9 cellular contexts compared by ENCODE assay signal in the genomic region with DNA sequence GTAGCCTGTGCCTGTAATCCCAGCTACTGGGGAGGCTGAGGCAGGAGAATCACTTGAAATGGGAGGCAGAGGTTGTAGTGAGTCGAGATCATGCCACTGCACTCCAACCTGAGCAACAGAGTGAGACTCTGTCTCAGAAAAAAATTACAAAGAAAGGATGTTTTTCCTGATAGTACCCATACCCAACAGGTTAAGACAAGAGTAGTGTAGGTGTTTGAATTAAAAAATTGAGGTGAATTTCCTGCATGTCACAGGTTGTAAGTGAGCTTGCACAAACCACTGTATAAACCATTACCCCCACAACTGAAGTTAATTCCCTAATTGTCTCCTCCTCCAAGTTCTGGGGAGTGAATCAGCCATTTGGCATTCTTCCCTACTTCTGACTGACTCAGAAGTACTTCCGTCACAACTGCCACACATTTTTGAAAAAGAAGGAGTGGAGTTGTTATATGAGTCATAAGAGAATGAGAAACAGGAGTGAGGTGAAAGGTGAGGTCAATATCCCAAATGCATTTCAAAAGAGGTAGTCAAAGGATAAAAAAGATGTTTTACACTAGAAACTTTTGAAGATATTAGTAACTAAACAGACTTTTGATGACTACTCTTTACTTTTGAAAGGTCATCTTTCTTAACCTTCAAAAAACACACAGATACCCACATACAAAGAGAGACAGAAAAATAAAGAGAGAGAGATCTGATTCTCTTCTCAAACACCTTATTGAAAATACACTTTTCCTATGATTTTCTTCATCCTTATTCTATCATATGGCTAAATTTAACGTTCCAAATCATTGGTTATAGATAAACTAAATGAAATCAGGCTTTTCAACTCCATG.
DNase-seq lines count a peak whose midpoint lies in the region; TF ChIP-seq lines count a peak whose summit lies in the region.
"Had no signal": no experiment of that assay in that cellular context is flagged by ENCODE, and none has a peak within 500 bp of the region (broad histone marks: within the 10 kb centered on the region; RNA-seq: fewer than 3 reads in every experiment).

No MANE protein-coding gene starts in this region.

- in situ Hi-C loops in KBM-7 (cut with MboI; ENCODE audit: low pct_unique_long_range_greater_than_20kb, low sequenced_read_pairs) = no loop called here
- in situ Hi-C loops in astrocyte of the spinal cord (cut with HindIII; ENCODE audit: low sequenced_read_pairs) = no loop called here

- POLR2A ChIA-PET in AG04450 (lab: Yijun Ruan, JAX) = no interaction called here

- no peaks in the 10 kb centered on the region for H3K36me3 Mint-ChIP-seq in neural progenitor cell

- H3K4me2 ChIP-seq in neural progenitor cell = no peak overlapping the region

- peaks cover 8% of the 10 kb centered on the region for H3K4me1 Mint-ChIP-seq in neural progenitor cell

- no peaks in the 10 kb centered on the region for H3K36me3 ChIP-seq in neural progenitor cell
- H3K36me3 ChIP-seq: right lobe of liver had no signal

- H2AFZ ChIP-seq in neural progenitor cell (replicated peaks) = no peak overlapping the region

- H3K4me3 Mint-ChIP-seq in neural progenitor cell = no peak overlapping the region

- H3K4me1 ChIP-seq in neural progenitor cell = peaks cover 13% of the 10 kb centered on the region

- H3F3A ChIP-seq in neural progenitor cell (ENCODE audit: low read depth) = no peaks in the 10 kb centered on the region

- no peak overlapping the region for H3K4me3 ChIP-seq in AG04450 (ENCODE audit: low read depth, low read length)
- no peak overlapping the region for H3K4me3 ChIP-seq in astrocyte of the spinal cord (ENCODE audit: low read depth, low read length)
- H3K4me3 ChIP-seq in neural progenitor cell = no peak overlapping the region
- H3K4me3 ChIP-seq: right lobe of liver had no signal

- no peak overlapping the region for H3K27ac Mint-ChIP-seq in neural progenitor cell

- H3K27me3 ChIP-seq in AG04450 (ENCODE audit: control insufficient read depth, insufficient read depth, low read length) (no peaks in the 10 kb centered on the region), neural progenitor cell (no peaks in the 10 kb centered on the region)
- H3K27me3 ChIP-seq: right lobe of liver had no signal

- TF ChIP-seq CTCF in AG04450 (IDR thresholded peaks at IDR 0.05; ENCODE audit: low read depth, low read length) = no peak
- no peak for TF ChIP-seq CTCF in astrocyte of the spinal cord (IDR thresholded peaks at IDR 0.05; ENCODE audit: low read depth, low read length)
- no peak for TF ChIP-seq CTCF in neural progenitor cell (IDR thresholded peaks at IDR 0.05)

- H3K27me3 Mint-ChIP-seq in neural progenitor cell (ENCODE audit: insufficient read depth, low read depth) = no peaks in the 10 kb centered on the region

- CTCF ChIA-PET in AG04450 (lab: Charles Lee) = interaction anchor here (1.2 kb wide), 1 partner anchor 283 kb away, joined by 4 read pairs; no protein-coding TSS in a partner anchor

- H3K9ac ChIP-seq in neural progenitor cell = no peak overlapping the region

- H4K20me1 ChIP-seq in neural progenitor cell (ENCODE audit: low read depth) = no peaks in the 10 kb centered on the region

- H3K79me2 ChIP-seq in neural progenitor cell (ENCODE audit: low read depth) = no peaks in the 10 kb centered on the region

- DNase-seq in AG04450 (ENCODE audit: low read depth, low spot score) = peak; percentile 95
- peak; percentile 40 for DNase-seq in KBM-7
- DNase-seq in astrocyte of the spinal cord (ENCODE audit: low read depth, low spot score) = peak; percentile 99
- peak; percentile 99 for DNase-seq in kidney tubule cell (ENCODE audit: low spot score)
- DNase-seq in globus pallidus (ENCODE audit: low spot score) = no peak
- DNase-seq in neural progenitor cell (ENCODE audit: low spot score) = no peak
- no peak for DNase-seq in occipital lobe (lab: John Stamatoyannopoulos, UW)
- DNase-seq in middle frontal gyrus (ENCODE audit: extremely low spot score, low spot score) = no peak
- DNase-seq: right lobe of liver had no signal

- H3K27ac ChIP-seq in AG04450 (ENCODE audit: low read depth, low read length) (no peak overlapping the region), neural progenitor cell (no peak overlapping the region)
- H3K27ac ChIP-seq: right lobe of liver had no signal

- H3K9me3 ChIP-seq in AG04450 (ENCODE audit: control insufficient read depth, insufficient read depth, low read length) (no peaks in the 10 kb centered on the region), neural progenitor cell (ENCODE audit: low read depth) (no peaks in the 10 kb centered on the region)
- H3K9me3 ChIP-seq: right lobe of liver had no signal

- no peaks in the 10 kb centered on the region for H3K9me3 Mint-ChIP-seq in neural progenitor cell

Comparison
In these comparisons a context has a peak if more than half of its experiments do, and no peak if none do; other contexts are left out.
1. DNase-seq: peak in AG04450 (single experiment), KBM-7 (single experiment), astrocyte of the spinal cord (single experiment) and kidney tubule cell (single experiment); none in globus pallidus (single experiment), neural progenitor cell (single experiment), occipital lobe (single experiment) and middle frontal gyrus (single experiment).